In genomic region chr19:12484371-12485322, GRCh38 we compare ENCODE assay signal across 8 cellular contexts. TPM values are rescaled to one million over a fixed set of nuclear protein-coding genes. Genes with fewer than 3 reads are reported as not detected.
DNase-seq lines count a peak whose midpoint lies in the region; ATAC-seq and TF ChIP-seq lines count a peak whose summit lies in the region.

TSS of gene ZNF709 (minus strand) at chr19:12484816. CDS start at chr19:12484657, 159 bp downstream.

- H3K9me3 ChIP-seq in breast epithelium: no peaks in the 10 kb centered on the region
- no peaks in the 10 kb centered on the region for H3K9me3 ChIP-seq in iPS-18c (ENCODE audit: control insufficient read depth, insufficient read depth, low read length)
- no peaks in the 10 kb centered on the region for H3K9me3 ChIP-seq in skeletal muscle satellite cell (replicated peaks; ENCODE audit: low read length)

- DNase-seq in NCI-H2081 treated with DMSO at 0.1 percent for 48 hours (lab: John Stamatoyannopoulos, UW) (peak; percentile 24), breast epithelium (ENCODE audit: low spot score in 2 of 2) (peak; percentile 82 to 86), NOMO-1 (lab: John Stamatoyannopoulos, UW; ENCODE audit: unreplicated experiment in 2 of 2) (no peak)

- H3K9ac ChIP-seq in skeletal muscle satellite cell (ENCODE audit: low read depth, low read length): peak within 1 kb of the TSS; percentile 89

- peak within 1 kb of the TSS; percentile 80 to 99 (median 87) for H3K4me3 ChIP-seq in breast epithelium
- H3K4me3 ChIP-seq in iPS-18c (ENCODE audit: insufficient read depth, low read depth, low read length): peak within 1 kb of the TSS; percentile 73
- H3K4me3 ChIP-seq in skeletal muscle satellite cell (ENCODE audit: low read length): peak within 1 kb of the TSS; percentile 97

- ATAC-seq in GM18502 (IDR thresholded peaks at IDR 0.05; ENCODE audit: poor library complexity, unreplicated experiment): peak; percentile 93
- peak; percentile 96 for ATAC-seq in HG02885 (IDR thresholded peaks at IDR 0.05; ENCODE audit: poor library complexity, unreplicated experiment)

- H3K4me1 ChIP-seq in breast epithelium (no peaks in the 10 kb centered on the region), skeletal muscle satellite cell (ENCODE audit: control insufficient read depth, insufficient read depth, low read length) (no peaks in the 10 kb centered on the region)

- H3K27ac ChIP-seq in VCaP (peak within 1 kb of the TSS; percentile 73), breast epithelium (peak within 1 kb of the TSS; percentile 83 to 93)

- peak within 1 kb of the TSS; percentile 97 for H3K4me2 ChIP-seq in skeletal muscle satellite cell (ENCODE audit: low read length)

- H3K27me3 ChIP-seq in breast epithelium: no peaks in the 10 kb centered on the region
- no peaks in the 10 kb centered on the region for H3K27me3 ChIP-seq in skeletal muscle satellite cell (ENCODE audit: control insufficient read depth, insufficient read depth, low read length)

- no peak for TF ChIP-seq POLR2A in breast epithelium (IDR thresholded peaks at IDR 0.05)

- no peak for TF ChIP-seq CTCF in VCaP (conservative IDR thresholded peaks at IDR 0.05)
- no peak for TF ChIP-seq CTCF in breast epithelium (IDR thresholded peaks at IDR 0.05)

- no peaks in the 10 kb centered on the region for H3K36me3 ChIP-seq in breast epithelium
- H3K36me3 ChIP-seq in skeletal muscle satellite cell (ENCODE audit: insufficient read depth, low read length): no peaks in the 10 kb centered on the region

- intact Hi-C loops in breast epithelium (cut with DNase I; ENCODE audit: low total_unique reads): no loop called here

RNA-seq across cellular contexts. Expression of gene ZNF709, which starts in this region (rescaled TPM):
- total RNA-seq in breast epithelium: 10 to 100 TPM in 1 of 3 donors, 1 to 10 TPM in 2; 3.0 to 10.2 (median 6.2) TPM
- total RNA-seq in skeletal muscle satellite cell (2012; rRNA removed): 1.7 and 2.5 TPM in 2 replicates

Comparison
In these comparisons a context has a peak if more than half of its experiments do, and no peak if none do; other contexts are left out.
1. DNase-seq: peak in NCI-H2081 treated with DMSO at 0.1 percent for 48 hours (single experiment) and breast epithelium (2 of 2); none in NOMO-1 (0 of 2).
2. Peak in every context shown above with its lines, with median percentiles within 50 percentile points of each other: H3K4me3 ChIP-seq.